ENCODE assay signal across 7 cellular contexts in the genomic region with DNA sequence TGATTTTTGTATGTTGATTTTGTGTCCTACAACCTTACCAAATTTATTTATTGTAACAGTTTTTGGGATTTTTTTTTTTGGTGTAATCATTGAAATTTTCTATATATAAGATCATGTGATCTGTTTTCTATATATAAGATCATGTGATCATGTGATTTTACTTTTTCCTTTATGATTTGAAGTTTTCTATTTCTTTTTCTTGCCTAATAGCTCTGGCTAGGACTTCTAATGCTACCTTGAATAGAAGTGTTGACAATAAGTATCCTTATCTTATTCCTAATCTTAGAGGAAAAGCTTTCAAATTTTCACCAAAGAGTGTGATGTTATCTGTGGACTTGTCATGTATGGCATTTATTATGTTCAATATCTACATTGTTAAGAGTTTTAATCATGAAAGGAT.
"Had no signal": no experiment of that assay in that cellular context is flagged by ENCODE, and none has a peak within 500 bp of the region (broad histone marks: within the 10 kb centered on the region; RNA-seq: fewer than 3 reads in every experiment).

No MANE protein-coding gene starts in this region.

- H2AFZ ChIP-seq: GM23248 had no signal

- H3K9ac ChIP-seq: GM23248 had no signal

- H3K4me3 ChIP-seq: GM23248 had no signal

- ATAC-seq: HepG2 had no signal

- H3K27ac ChIP-seq: GM23248, HL-60 had no signal

- FAIRE-seq: H54, HepG2 had no signal

- DNase-seq: GM23248, H9, HCEC 1CT, KG1 had no signal
